Comparison of ENCODE assay signal across 16 cellular contexts in genomic region chr11:86136542-86136941, GRCh38.
DNase-seq lines count a peak whose midpoint lies in the region; ATAC-seq and TF ChIP-seq lines count a peak whose summit lies in the region.
"Had no signal": no experiment of that assay in that cellular context is flagged by ENCODE, and none has a peak within 500 bp of the region (broad histone marks: within the 10 kb centered on the region; RNA-seq: fewer than 3 reads in every experiment).

No MANE protein-coding gene starts in this region.

- H3K79me2 ChIP-seq in GM23248 (ENCODE audit: insufficient read depth), result no peaks in the 10 kb centered on the region

- no peaks in the 10 kb centered on the region for H3K9me3 ChIP-seq in GM23248 (ENCODE audit: low read depth)
- H3K9me3 ChIP-seq in spleen, result no peaks in the 10 kb centered on the region
- no peaks in the 10 kb centered on the region for H3K9me3 ChIP-seq in gastrocnemius medialis
- H3K9me3 ChIP-seq: BE2C had no signal

- H3K36me3 Mint-ChIP-seq in activated naive CD4-positive, alpha-beta T cell treated with anti-CD3 and anti-CD28 coated beads, Interleukin-2, amount 10 ng/mL, durations not matched to agents 7 days and 5 days, result no peaks in the 10 kb centered on the region

- TF ChIP-seq CTCF in spleen (IDR thresholded peaks at IDR 0.05 in 8 of 11, conservative IDR thresholded peaks at IDR 0.05 in 3 of 11) (no peak), gastrocnemius medialis (IDR thresholded peaks at IDR 0.05 in 4 of 5, conservative IDR thresholded peaks at IDR 0.05 in 1 of 5) (no peak)

- H3K27ac Mint-ChIP-seq in activated naive CD4-positive, alpha-beta T cell treated with anti-CD3 and anti-CD28 coated beads, Interleukin-2, amount 10 ng/mL, durations not matched to agents 7 days and 5 days, result no peak overlapping the region

- CTCF ChIA-PET in activated naive CD4-positive, alpha-beta T cell treated with anti-CD3 and anti-CD28 coated beads, Interleukin-2, amount 10 ng/mL, durations not matched to agents 7 days and 5 days (lab: Charles Lee), result no interaction called here

- no peaks in the 10 kb centered on the region for H3K27me3 ChIP-seq in GM23248 (replicated peaks; ENCODE audit: insufficient read depth)
- H3K27me3 ChIP-seq in spleen (replicated peaks in 1 of 7), result no peaks in the 10 kb centered on the region
- H3K27me3 ChIP-seq in gastrocnemius medialis, result no peaks in the 10 kb centered on the region
- H3K27me3 ChIP-seq: BE2C had no signal

- ATAC-seq in gastrocnemius medialis, result no peak

- H3K36me3 ChIP-seq in GM23248 (ENCODE audit: low read depth), result no peaks in the 10 kb centered on the region
- no peaks in the 10 kb centered on the region for H3K36me3 ChIP-seq in spleen
- H3K36me3 ChIP-seq in gastrocnemius medialis, result no peaks in the 10 kb centered on the region
- H3K36me3 ChIP-seq: BE2C had no signal

- H3K27me3 Mint-ChIP-seq in activated naive CD4-positive, alpha-beta T cell treated with anti-CD3 and anti-CD28 coated beads, Interleukin-2, amount 10 ng/mL, durations not matched to agents 7 days and 5 days, result no peaks in the 10 kb centered on the region

- no peaks in the 10 kb centered on the region for H3K9me2 ChIP-seq in GM23248 (ENCODE audit: insufficient read depth)

- H3K9ac ChIP-seq in GM23248, result no peak overlapping the region

- no peak overlapping the region for H3K4me3 Mint-ChIP-seq in activated naive CD4-positive, alpha-beta T cell treated with anti-CD3 and anti-CD28 coated beads, Interleukin-2, amount 10 ng/mL, durations not matched to agents 7 days and 5 days
- H3K4me3 Mint-ChIP-seq: H9 had no signal

- no peaks in the 10 kb centered on the region for H4K20me1 ChIP-seq in GM23248 (ENCODE audit: insufficient read depth)

- H3K9me3 Mint-ChIP-seq in activated naive CD4-positive, alpha-beta T cell treated with anti-CD3 and anti-CD28 coated beads, Interleukin-2, amount 10 ng/mL, durations not matched to agents 7 days and 5 days, result no peaks in the 10 kb centered on the region
- H3K9me3 Mint-ChIP-seq: H9 had no signal

- peaks cover 3% of the 10 kb centered on the region; the same call in 1 of the 2 replicates for H3K4me1 ChIP-seq in GM23248 (ENCODE audit: insufficient read depth)
- peaks cover 5 to 70% (median 43%) of the 10 kb centered on the region in 6 donors for H3K4me1 ChIP-seq in spleen
- no peaks in the 10 kb centered on the region for H3K4me1 ChIP-seq in gastrocnemius medialis
- H3K4me1 ChIP-seq: BE2C had no signal

- H3K4me1 Mint-ChIP-seq in activated naive CD4-positive, alpha-beta T cell treated with anti-CD3 and anti-CD28 coated beads, Interleukin-2, amount 10 ng/mL, durations not matched to agents 7 days and 5 days, result peaks cover 34% of the 10 kb centered on the region
- H3K4me1 Mint-ChIP-seq: H9 had no signal

- H3K4me3 ChIP-seq in GM23248 (no peak overlapping the region), spleen (no peak overlapping the region), gastrocnemius medialis (no peak overlapping the region)

- no peak overlapping the region for H3K27ac ChIP-seq in GM23248
- peak overlapping the region in 5 of 8 donors; percentile 7 to 60 (median 28) for H3K27ac ChIP-seq in spleen
- peak overlapping the region in 1 of 4 donors; percentile 16 for H3K27ac ChIP-seq in gastrocnemius medialis

- in situ Hi-C loops in GM23248 (cut with MboI), result no loop called here
- in situ Hi-C loops in gastrocnemius medialis (cut with MboI; ENCODE audit: low sequenced_read_pairs in 4 of 4), result no loop called here
- in situ Hi-C loops in KBM-7 (cut with MboI; ENCODE audit: low pct_unique_long_range_greater_than_20kb, low sequenced_read_pairs), result no loop called here

- no peak overlapping the region for H3K4me2 ChIP-seq in GM23248 (ENCODE audit: unreplicated experiment)

- DNase-seq in GM23248 (no peak), RPMI7951 (ENCODE audit: low read depth) (peak; percentile 22), fibroblast of peridontal ligament (ENCODE audit: extremely low read depth) (peak; percentile 39), spleen (no peak), gastrocnemius medialis (no peak), KBM-7 (no peak), posterior cingulate gyrus (no peak)
- no peak for DNase-seq in activated naive CD4-positive, alpha-beta T cell treated with anti-CD3 and anti-CD28 coated beads, Interleukin-2, amount 10 ng/mL, durations not matched to agents 7 days and 5 days
- DNase-seq: BE2C, H9, Kasumi-1, MV-4-11, NCI-H1436, NCI-H2029 treated with DMSO at 0.1 percent for 48 hours, NCI-H510A treated with DMSO at 0.1 percent for 48 hours, SIG-M5 had no signal

- H2AFZ ChIP-seq in GM23248, result peak overlapping the region; percentile 45; the same call in 1 of the 2 replicates

- intact Hi-C loops in spleen (cut with DNase I; ENCODE audit: low total_unique reads), result no loop called here
- intact Hi-C loops in gastrocnemius medialis (cut with DNase I; ENCODE audit: low total_unique reads), result no loop called here
- intact Hi-C loops in posterior cingulate gyrus (cut with DNase I), result no loop called here

- TF ChIP-seq POLR2A in spleen (IDR thresholded peaks at IDR 0.05) (no peak), gastrocnemius medialis (IDR thresholded peaks at IDR 0.05) (no peak)

- WGBS in GM23248 (ENCODE audit: low coverage in 1 of 2, low lambda C conversion rate in 2 of 2, missing lambda C conversion rate in 2 of 2), 2 experiments, result 97 to 98% methylated on average over 2 of the region's 2 CpGs
- WGBS in spleen, 5 donors, result 44 to 78% (median 58%) methylated on average over 2 of the region's 2 CpGs

- H3F3A ChIP-seq in GM23248 (ENCODE audit: insufficient read depth), result no peaks in the 10 kb centered on the region

Comparison
In these comparisons a context has a peak if more than half of its experiments do, and no peak if none do; other contexts are left out.
1. DNase-seq: peak in RPMI7951 (single experiment) and fibroblast of peridontal ligament (single experiment); none in GM23248 (single experiment), spleen (single experiment), gastrocnemius medialis (0 of 2), activated naive CD4-positive, alpha-beta T cell treated with anti-CD3 and anti-CD28 coated beads, Interleukin-2, amount 10 ng/mL, durations not matched to agents 7 days and 5 days (single experiment), KBM-7 (single experiment) and posterior cingulate gyrus (0 of 10).